In the genomic region with DNA sequence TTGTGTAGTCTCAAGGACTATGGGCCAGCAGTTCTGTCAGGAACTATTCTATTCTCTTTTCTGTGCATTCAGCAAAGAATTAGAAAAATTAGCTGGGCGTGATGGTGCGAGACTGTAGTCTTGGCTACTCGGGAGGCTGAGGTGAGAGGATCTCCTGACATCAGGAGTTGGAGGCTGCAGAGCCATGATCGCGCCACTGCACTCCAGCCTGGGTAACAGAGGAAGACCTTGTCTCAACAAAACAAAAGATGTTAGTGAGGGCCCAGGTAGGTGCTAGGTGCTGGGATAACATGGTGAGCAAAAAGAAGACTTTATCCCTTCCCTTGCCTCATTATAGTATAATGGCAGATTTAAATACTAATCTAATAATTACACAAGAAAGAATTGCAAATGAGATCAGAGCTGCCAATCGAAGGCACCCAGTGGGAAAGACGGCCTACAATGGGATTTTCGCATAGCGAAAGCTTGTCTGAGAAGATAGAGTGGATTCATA, we compare ENCODE assay signal across 7 cellular contexts. TPM values are rescaled to one million over a fixed set of nuclear protein-coding genes. Genes with fewer than 3 reads are reported as not detected.
DNase-seq lines count a peak whose midpoint lies in the region; ATAC-seq, FAIRE-seq and TF ChIP-seq lines count a peak whose summit lies in the region.

No MANE protein-coding gene starts in this region.

- TF ChIP-seq CTCF in nephron progenitor cell (IDR thresholded peaks at IDR 0.05), result no peak

- no peak for FAIRE-seq in GM12892 (lab: Jason Lieb, UNC)

- peak overlapping the region; percentile 92 for H3K27ac Mint-ChIP-seq in dendritic cell treated with granulocyte-macrophage colony-stimulating factor and Interleukin-4, amounts not matched to agents 40 ng/mL and 50 ng/mL, for 4 days
- H3K27ac Mint-ChIP-seq in nephron progenitor cell, result peak overlapping the region; percentile 88

- peak; percentile 6 for ATAC-seq in GM19351 (IDR thresholded peaks at IDR 0.05; ENCODE audit: unreplicated experiment)

- no peak for TF ChIP-seq POLR2A in GM12892 (IDR thresholded peaks at IDR 0.05; ENCODE audit: low read depth, low read length)

- peak overlapping the region; percentile 92 for H3K27ac ChIP-seq in HUES6 (ENCODE audit: low read depth, low read length)

- H3K27me3 Mint-ChIP-seq in dendritic cell treated with granulocyte-macrophage colony-stimulating factor and Interleukin-4, amounts not matched to agents 40 ng/mL and 50 ng/mL, for 4 days, result no peaks in the 10 kb centered on the region
- H3K27me3 Mint-ChIP-seq in nephron progenitor cell (ENCODE audit: low read depth, poor library complexity), result no peaks in the 10 kb centered on the region

- H3K4me1 Mint-ChIP-seq in dendritic cell treated with granulocyte-macrophage colony-stimulating factor and Interleukin-4, amounts not matched to agents 40 ng/mL and 50 ng/mL, for 4 days (ENCODE audit: low read depth), result peaks cover 17% of the 10 kb centered on the region
- H3K4me1 Mint-ChIP-seq in nephron progenitor cell, result peaks cover 10% of the 10 kb centered on the region

- DNase-seq in nephron progenitor cell (no peak), GM12892 (ENCODE audit: insufficient read length) (no peak), NCI-H1436 (lab: John Stamatoyannopoulos, UW) (no peak), SIG-M5 treated with dmso at 0.1 percent for 504 hours (lab: John Stamatoyannopoulos, UW; ENCODE audit: unreplicated experiment) (no peak)

- no peaks in the 10 kb centered on the region for H3K9me3 Mint-ChIP-seq in dendritic cell treated with granulocyte-macrophage colony-stimulating factor and Interleukin-4, amounts not matched to agents 40 ng/mL and 50 ng/mL, for 4 days
- peaks cover 4% of the 10 kb centered on the region for H3K9me3 Mint-ChIP-seq in nephron progenitor cell

- H3K9me3 ChIP-seq in HUES6 (ENCODE audit: control insufficient read depth, insufficient read depth, low read depth, low read length), result no peaks in the 10 kb centered on the region

- no peaks in the 10 kb centered on the region for H3K27me3 ChIP-seq in HUES6 (ENCODE audit: control insufficient read depth, insufficient read depth, low read length)

- peak overlapping the region; percentile 88 for H3K9ac ChIP-seq in HUES6 (ENCODE audit: low read length)

- peaks cover 38% of the 10 kb centered on the region for H3K36me3 Mint-ChIP-seq in dendritic cell treated with granulocyte-macrophage colony-stimulating factor and Interleukin-4, amounts not matched to agents 40 ng/mL and 50 ng/mL, for 4 days (ENCODE audit: low read depth)
- H3K36me3 Mint-ChIP-seq in nephron progenitor cell (ENCODE audit: low read depth), result peaks cover 42% of the 10 kb centered on the region

- H3K4me3 Mint-ChIP-seq in dendritic cell treated with granulocyte-macrophage colony-stimulating factor and Interleukin-4, amounts not matched to agents 40 ng/mL and 50 ng/mL, for 4 days, result peak overlapping the region; percentile 91
- peak overlapping the region; percentile 93 for H3K4me3 Mint-ChIP-seq in nephron progenitor cell

- intact Hi-C loops in dendritic cell treated with granulocyte-macrophage colony-stimulating factor and Interleukin-4, amounts not matched to agents 40 ng/mL and 50 ng/mL, for 4 days (cut with micrococcal nuclease), result loop anchor here (2.0 to 10.0 kb wide), 2 partner anchors 63 to 681 kb away; no protein-coding TSS in a partner anchor

- H3K4me3 ChIP-seq in HUES6 (ENCODE audit: low read depth, low read length), result peak overlapping the region; percentile 79

- peaks cover 3% of the 10 kb centered on the region; the same call in 1 of the 2 replicates for H3K4me1 ChIP-seq in HUES6 (ENCODE audit: control insufficient read depth, insufficient read depth, low read length)

- H3K36me3 ChIP-seq in HUES6 (ENCODE audit: control insufficient read depth, insufficient read depth, low read length), result peaks cover 24% of the 10 kb centered on the region

RNA-seq across cellular contexts. Expression of gene MRPL19, which starts 0.4 kb away (rescaled TPM):
- 39.0 TPM for polyA plus RNA-seq in GM12892 (2012; ENCODE audit: missing spikeins)
